In the genomic region with DNA sequence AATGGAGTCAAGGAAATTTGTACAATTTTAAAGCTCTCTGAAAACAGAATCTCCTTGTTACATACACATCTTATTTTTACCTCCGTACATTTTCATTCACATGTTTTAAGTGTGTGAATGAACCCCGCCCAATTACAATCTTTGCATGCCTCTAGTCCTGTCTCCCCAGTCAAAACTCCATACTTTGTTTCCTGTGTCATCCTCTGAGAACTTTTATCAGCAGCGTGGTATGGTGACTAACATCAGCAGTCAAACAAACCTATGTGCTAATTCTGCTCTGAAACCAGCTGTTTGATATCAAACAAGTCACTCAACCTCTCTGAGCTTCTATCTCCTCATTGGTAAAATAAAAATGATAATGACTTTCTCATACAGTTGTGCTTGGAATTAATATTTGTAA, we compare ENCODE assay signal across 30 cellular contexts. TPM values are rescaled to one million over a fixed set of nuclear protein-coding genes. Genes with fewer than 3 reads are reported as not detected.
DNase-seq lines count a peak whose midpoint lies in the region; ATAC-seq, FAIRE-seq and TF ChIP-seq lines count a peak whose summit lies in the region.
"Had no signal": no experiment of that assay in that cellular context is flagged by ENCODE, and none has a peak within 500 bp of the region (broad histone marks: within the 10 kb centered on the region; RNA-seq: fewer than 3 reads in every experiment).

No MANE protein-coding gene starts in this region.

- H2AFZ ChIP-seq in astrocyte (ENCODE audit: low read depth, low read length) = no peak overlapping the region
- H2AFZ ChIP-seq: GM23338 had no signal

- no peaks in the 10 kb centered on the region for H3K9me3 Mint-ChIP-seq in astrocyte (ENCODE audit: unreplicated experiment)
- H3K9me3 Mint-ChIP-seq: activated naive CD8-positive, alpha-beta T cell treated with anti-CD3 and anti-CD28 coated beads, Interleukin-2, amount 10 ng/mL, durations not matched to agents 7 days and 5 days; activated T-cell treated with anti-CD3 and anti-CD28 coated beads, Interleukin-2, amount 50 U/mL, for 24 hours; CD14-positive monocyte; GM23338; immature natural killer cell; stimulated activated naive CD8-positive, alpha-beta T cell treated with anti-CD3 and anti-CD28 coated beads, Interleukin-15, Interleukin-2, amounts not matched to agents 100 ng/mL and 50 ng/mL, for 24 hours; T-helper 1 cell treated with Interleukin-12 subunit alpha and Interleukin-12 subunit beta and Interleukin-4 antibody, amounts not matched to agents 30 μg/mL and 1 μg/mL, for 36 hours had no signal

- H3K27me3 Mint-ChIP-seq in astrocyte (ENCODE audit: low read depth, unreplicated experiment) = no peaks in the 10 kb centered on the region

- no peak overlapping the region for H3K27ac ChIP-seq in astrocyte (ENCODE audit: low read depth, low read length)
- H3K27ac ChIP-seq: right atrium auricular region, thyroid gland had no signal

- no peaks in the 10 kb centered on the region for H3K79me2 ChIP-seq in astrocyte (ENCODE audit: insufficient read depth, low read length)

- TF ChIP-seq CTCF in astrocyte (IDR thresholded peaks at IDR 0.05; ENCODE audit: insufficient read depth, low read depth, low read length) (no peak), fibroblast of the aortic adventitia (IDR thresholded peaks at IDR 0.05; ENCODE audit: insufficient read depth, low read length) (no peak)

- no peaks in the 10 kb centered on the region for H3K27me3 ChIP-seq in astrocyte (ENCODE audit: insufficient read depth, low read length)
- H3K27me3 ChIP-seq: right atrium auricular region, thyroid gland had no signal

- H4K20me1 ChIP-seq in astrocyte (ENCODE audit: insufficient read depth, low read length) = no peaks in the 10 kb centered on the region

- DNase-seq in HCEC 1CT (peak; percentile 44), astrocyte (ENCODE audit: low read depth) (peak; percentile 31), fibroblast of the aortic adventitia (ENCODE audit: low read depth) (peak; percentile 40), midbrain (lab: John Stamatoyannopoulos, UW) (no peak), ureter (ENCODE audit: low spot score) (no peak), MV-4-11 (lab: John Stamatoyannopoulos, UW) (no peak)
- DNase-seq: activated CD4-positive, alpha-beta T cell treated with anti-CD3 and anti-CD28 coated beads, Interleukin-2, amount 50 U/mL, for 1 hour; activated CD4-positive, CD25-positive, alpha-beta regulatory T cell; activated gamma-delta T cell treated with Interleukin-2 at 50 U/mL for 16 hours; activated naive CD8-positive, alpha-beta T cell treated with anti-CD3 and anti-CD28 coated beads, Interleukin-2, amount 10 ng/mL, durations not matched to agents 7 days and 5 days; activated T-cell treated with anti-CD3 and anti-CD28 coated beads, Interleukin-2, amount 50 U/mL, for 24 hours; Caco-2; cerebellar nuclear complex; GF-D8; immature natural killer cell; NCI-H1105; NCI-H2029; NCI-H526; NK-92 treated with Interleukin-12 subunit alpha and Interleukin-12 subunit beta, amount 100 ng/mL, for 24 hours; posterior cingulate gyrus; SK-N-SH; stimulated activated CD8-positive, alpha-beta memory T cell treated with anti-CD3 and anti-CD28 coated beads, Interleukin-4, amount 100 ng/mL, for 48 hours; thyroid gland had no signal

- no peaks in the 10 kb centered on the region for H3K4me1 Mint-ChIP-seq in astrocyte (ENCODE audit: low read depth, unreplicated experiment)
- H3K4me1 Mint-ChIP-seq: activated naive CD8-positive, alpha-beta T cell treated with anti-CD3 and anti-CD28 coated beads, Interleukin-2, amount 10 ng/mL, durations not matched to agents 7 days and 5 days; CD14-positive monocyte; GM23338 had no signal

- H3K4me1 ChIP-seq in astrocyte (ENCODE audit: insufficient read depth, low read length) = no peaks in the 10 kb centered on the region
- H3K4me1 ChIP-seq: Caco-2, right atrium auricular region, thyroid gland had no signal

- H3K36me3 Mint-ChIP-seq in astrocyte (ENCODE audit: low read depth, unreplicated experiment) = no peaks in the 10 kb centered on the region
- H3K36me3 Mint-ChIP-seq: activated naive CD8-positive, alpha-beta T cell treated with anti-CD3 and anti-CD28 coated beads, Interleukin-2, amount 10 ng/mL, durations not matched to agents 7 days and 5 days; CD14-positive monocyte; immature natural killer cell had no signal

- no peak overlapping the region for H3K4me3 ChIP-seq in astrocyte (ENCODE audit: insufficient read depth, low read depth, low read length)
- H3K4me3 ChIP-seq in fibroblast of the aortic adventitia (ENCODE audit: low read depth, low read length) = no peak overlapping the region
- H3K4me3 ChIP-seq: GM23338, right atrium auricular region, thyroid gland had no signal

- no peak overlapping the region for H3K4me2 ChIP-seq in astrocyte (ENCODE audit: low read length)
- H3K4me2 ChIP-seq: GM23338, SK-N-SH had no signal

- H3K9me3 ChIP-seq in astrocyte (ENCODE audit: insufficient read depth, low read depth, low read length) = no peaks in the 10 kb centered on the region
- H3K9me3 ChIP-seq: Caco-2, right atrium auricular region, SK-N-SH, thyroid gland had no signal

- no peak overlapping the region for H3K4me3 Mint-ChIP-seq in astrocyte (ENCODE audit: unreplicated experiment)
- H3K4me3 Mint-ChIP-seq: activated naive CD8-positive, alpha-beta T cell treated with anti-CD3 and anti-CD28 coated beads, Interleukin-2, amount 10 ng/mL, durations not matched to agents 7 days and 5 days; activated T-cell treated with anti-CD3 and anti-CD28 coated beads, Interleukin-2, amount 50 U/mL, for 24 hours; CD14-positive monocyte; GM23338; immature natural killer cell; stimulated activated naive CD8-positive, alpha-beta T cell treated with anti-CD3 and anti-CD28 coated beads, Interleukin-15, Interleukin-2, amounts not matched to agents 100 ng/mL and 50 ng/mL, for 24 hours; T-helper 1 cell treated with Interleukin-12 subunit alpha and Interleukin-12 subunit beta and Interleukin-4 antibody, amounts not matched to agents 30 μg/mL and 1 μg/mL, for 36 hours had no signal

- no peaks in the 10 kb centered on the region for H3K36me3 ChIP-seq in astrocyte (ENCODE audit: insufficient read depth, low read length)
- H3K36me3 ChIP-seq: right atrium auricular region, thyroid gland had no signal

- H3K9ac ChIP-seq in astrocyte (ENCODE audit: low read length) = no peak overlapping the region
- H3K9ac ChIP-seq: SK-N-SH had no signal

- FAIRE-seq in astrocyte (lab: Jason Lieb, UNC) = no peak

- H3K27ac Mint-ChIP-seq in astrocyte (ENCODE audit: unreplicated experiment) = no peak overlapping the region
- H3K27ac Mint-ChIP-seq: activated naive CD8-positive, alpha-beta T cell treated with anti-CD3 and anti-CD28 coated beads, Interleukin-2, amount 10 ng/mL, durations not matched to agents 7 days and 5 days; activated T-cell treated with anti-CD3 and anti-CD28 coated beads, Interleukin-2, amount 50 U/mL, for 24 hours; CD14-positive monocyte; GM23338; immature natural killer cell; stimulated activated naive CD8-positive, alpha-beta T cell treated with anti-CD3 and anti-CD28 coated beads, Interleukin-15, Interleukin-2, amounts not matched to agents 100 ng/mL and 50 ng/mL, for 24 hours; T-helper 1 cell treated with Interleukin-12 subunit alpha and Interleukin-12 subunit beta and Interleukin-4 antibody, amounts not matched to agents 30 μg/mL and 1 μg/mL, for 36 hours had no signal

- ATAC-seq in GM21619 (IDR thresholded peaks at IDR 0.05; ENCODE audit: unreplicated experiment) = no peak
- ATAC-seq: GM23338, left lobe of liver had no signal

RNA-seq across cellular contexts. Expression of gene ERGIC2, which starts 15.8 kb away (rescaled TPM):
- total RNA-seq in astrocyte = 81.5 and 93.3 TPM in 2 replicates
- total RNA-seq in fibroblast of the aortic adventitia (ENCODE audit: low replicate concordance) = 13.2 and 112 TPM in 2 replicates
- 88.8 TPM for total RNA-seq in ureter

Comparison
In these comparisons a context has a peak if more than half of its experiments do, and no peak if none do; other contexts are left out.
1. DNase-seq: peak in HCEC 1CT (single experiment), astrocyte (single experiment) and fibroblast of the aortic adventitia (single experiment); none in midbrain (single experiment), ureter (single experiment) and MV-4-11 (single experiment).